9 cellular contexts compared by ENCODE assay signal in genomic region chr4:95637047-95637600, GRCh38.
A peak's percentile ranks its signal among the peaks of the same experiment; 100 is the strongest.
DNase-seq lines count a peak whose midpoint lies in the region; TF ChIP-seq lines count a peak whose summit lies in the region.
"Had no signal": no experiment of that assay in that cellular context is flagged by ENCODE, and none has a peak within 500 bp of the region (broad histone marks: within the 10 kb centered on the region; RNA-seq: fewer than 3 reads in every experiment).

No MANE protein-coding gene starts in this region.

- H3K4me1 ChIP-seq in prostate gland (replicated peaks) (no peaks in the 10 kb centered on the region), colonic mucosa (no peaks in the 10 kb centered on the region)

- H3K27ac ChIP-seq in brain microvascular endothelial cell (no peak overlapping the region), prostate gland (no peak overlapping the region), colonic mucosa (no peak overlapping the region)

- TF ChIP-seq CTCF in brain microvascular endothelial cell (IDR thresholded peaks at IDR 0.05; ENCODE audit: low read depth, low read length, missing control alignments) (peak; percentile 77), prostate gland (IDR thresholded peaks at IDR 0.05) (no peak), colonic mucosa (IDR thresholded peaks at IDR 0.05) (no peak)

- H3K36me3 ChIP-seq in brain microvascular endothelial cell (replicated peaks) (no peaks in the 10 kb centered on the region), prostate gland (no peaks in the 10 kb centered on the region), colonic mucosa (no peaks in the 10 kb centered on the region)

- intact Hi-C loops in prostate gland (cut with DNase I): no loop called here
- intact Hi-C loops in colonic mucosa (cut with DNase I): no loop called here

- no peaks in the 10 kb centered on the region for H3K27me3 ChIP-seq in brain microvascular endothelial cell (replicated peaks)
- H3K27me3 ChIP-seq in prostate gland (replicated peaks; ENCODE audit: insufficient read depth): no peaks in the 10 kb centered on the region
- no peaks in the 10 kb centered on the region for H3K27me3 ChIP-seq in colonic mucosa

- H3K9ac ChIP-seq in colonic mucosa (ENCODE audit: low read depth in 2 of 2, low read length in 2 of 2): no peak overlapping the region

- no peaks in the 10 kb centered on the region for H3K9me3 ChIP-seq in prostate gland
- no peaks in the 10 kb centered on the region for H3K9me3 ChIP-seq in colonic mucosa

- 16% methylated on average over 3 of the region's 3 CpGs for WGBS in prostate gland

- DNase-seq in Ammon's horn (ENCODE audit: low spot score) (peak; percentile 12), Kasumi-1 (lab: John Stamatoyannopoulos, UW) (peak; percentile 4 to 14), brain microvascular endothelial cell (peak; percentile 16), kidney tubule cell (ENCODE audit: low spot score) (peak; percentile 25), prostate gland (ENCODE audit: low spot score) (no peak), colonic mucosa (no peak), NCI-H1092 (lab: John Stamatoyannopoulos, UW) (no peak)
- DNase-seq in activated CD8-positive, alpha-beta memory T cell treated with anti-CD3 and anti-CD28 coated beads, Interleukin-2, amount 50 U/mL, for 4 hours: no peak
- DNase-seq: CD4-positive, alpha-beta T cell had no signal

- no peak for TF ChIP-seq POLR2A in prostate gland (IDR thresholded peaks at IDR 0.05)

- in situ Hi-C loops in brain microvascular endothelial cell (cut with HindIII; ENCODE audit: low pct_ligation_motif_present, low sequenced_read_pairs): no loop called here

- H3K4me3 ChIP-seq in brain microvascular endothelial cell (ENCODE audit: low read depth, low read length): no peak overlapping the region
- H3K4me3 ChIP-seq in prostate gland: no peak overlapping the region
- H3K4me3 ChIP-seq in colonic mucosa: no peak overlapping the region

Comparison
In these comparisons a context has a peak if more than half of its experiments do, and no peak if none do; other contexts are left out.
1. DNase-seq: peak in Ammon's horn (single experiment), Kasumi-1 (2 of 2), brain microvascular endothelial cell (single experiment) and kidney tubule cell (single experiment); none in prostate gland (single experiment), colonic mucosa (single experiment), NCI-H1092 (single experiment) and activated CD8-positive, alpha-beta memory T cell treated with anti-CD3 and anti-CD28 coated beads, Interleukin-2, amount 50 U/mL, for 4 hours (single experiment).